In the genomic region with DNA sequence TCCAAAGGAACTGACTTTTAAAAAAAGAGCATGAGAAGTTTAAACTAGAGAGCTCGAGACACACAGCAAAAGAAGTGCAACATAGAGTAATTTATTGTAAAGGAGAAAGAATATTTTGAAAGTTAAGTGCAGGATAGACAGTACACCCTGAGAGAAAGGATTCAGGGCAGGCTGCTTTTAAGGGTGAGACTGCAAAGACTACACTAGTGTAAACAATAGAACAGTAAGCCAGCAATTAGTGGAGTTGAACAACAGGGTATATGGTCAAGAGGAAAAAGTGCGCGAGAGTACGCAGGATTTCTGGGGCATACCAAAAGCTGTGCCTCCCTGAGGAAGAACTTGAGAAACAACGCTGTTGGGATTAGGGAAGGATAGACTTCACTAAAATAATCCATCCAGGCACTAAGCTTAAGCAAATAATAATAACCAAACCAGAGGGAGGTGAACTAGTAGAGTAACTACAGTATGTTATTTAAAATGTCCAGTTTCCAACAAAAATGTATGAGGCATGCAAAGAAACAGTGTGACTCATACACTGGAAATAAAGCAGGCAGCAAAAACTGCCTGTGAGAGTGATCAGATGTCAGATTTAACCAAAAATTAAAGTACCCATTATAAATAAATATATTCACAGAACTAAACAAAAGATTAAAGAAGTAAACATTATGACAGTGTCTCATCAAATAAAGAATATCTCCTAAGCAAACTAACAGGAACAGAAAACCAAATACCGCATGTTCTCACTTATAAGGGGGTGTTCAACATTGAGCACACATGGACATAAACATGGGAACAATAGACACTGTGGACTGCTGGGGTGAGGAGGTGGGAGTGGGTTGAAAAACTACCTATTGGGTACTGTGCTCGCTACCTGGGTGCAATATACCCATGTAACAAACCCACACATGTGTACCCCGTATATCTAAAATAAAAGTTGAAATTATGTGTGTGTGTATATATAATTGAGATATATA, we compare ENCODE assay signal across 14 cellular contexts. TPM values are rescaled to one million over a fixed set of nuclear protein-coding genes. Genes with fewer than 3 reads are reported as not detected.
DNase-seq lines count a peak whose midpoint lies in the region; ATAC-seq, FAIRE-seq and TF ChIP-seq lines count a peak whose summit lies in the region.
"Had no signal": no experiment of that assay in that cellular context is flagged by ENCODE, and none has a peak within 500 bp of the region (broad histone marks: within the 10 kb centered on the region; RNA-seq: fewer than 3 reads in every experiment).

No MANE protein-coding gene starts in this region.

- no peaks in the 10 kb centered on the region for H3K27me3 Mint-ChIP-seq in stimulated activated naive B cell treated with anti-CD40 and anti-IgM and Interleukin-4, amounts not matched to agents 10 μg/mL and 1 μg/mL and 100 μg/mL, for 72 hours
- H3K27me3 Mint-ChIP-seq: CD4-positive, alpha-beta T cell had no signal

- H3K4me3 ChIP-seq in AG04450 (ENCODE audit: low read depth, low read length) (no peak overlapping the region), adipocyte (ENCODE audit: low read length) (no peak overlapping the region)
- H3K4me3 ChIP-seq: body of pancreas had no signal

- TF ChIP-seq POLR2A in GM12892 (IDR thresholded peaks at IDR 0.05; ENCODE audit: low read depth, low read length): no peak

- no peaks in the 10 kb centered on the region for H3K27me3 ChIP-seq in AG04450 (ENCODE audit: control insufficient read depth, insufficient read depth, low read length)
- H3K27me3 ChIP-seq in adipocyte (replicated peaks; ENCODE audit: control insufficient read depth, insufficient read depth, low read length): no peaks in the 10 kb centered on the region
- H3K27me3 ChIP-seq: body of pancreas had no signal

- peaks cover 27 to 43% of the 10 kb centered on the region in 2 donors for H3K36me3 Mint-ChIP-seq in stimulated activated naive B cell treated with anti-CD40 and anti-IgM and Interleukin-4, amounts not matched to agents 10 μg/mL and 1 μg/mL and 100 μg/mL, for 72 hours

- DNase-seq in AG04450 (ENCODE audit: low read depth, low spot score) (peak; percentile 11), GM12892 (ENCODE audit: insufficient read length) (no peak), adipocyte (ENCODE audit: low read depth) (peak; percentile 65), iris pigment epithelial cell (ENCODE audit: low read depth) (peak; percentile 59), NCI-H2196 (lab: John Stamatoyannopoulos, UW; ENCODE audit: unreplicated experiment) (no peak)
- DNase-seq in stimulated activated naive B cell treated with anti-CD40 and anti-IgM and Interleukin-4, amounts not matched to agents 10 μg/mL and 1 μg/mL and 100 μg/mL, for 72 hours: no peak
- no peak for DNase-seq in stimulated activated CD8-positive, alpha-beta memory T cell treated with anti-CD3 and anti-CD28 coated beads, Interleukin-4, amount 100 ng/mL, for 48 hours
- DNase-seq: activated CD8-positive, alpha-beta memory T cell treated with anti-CD3 and anti-CD28 coated beads, Interleukin-2, amount 50 U/mL, for 48 hours; body of pancreas; CD4-positive, alpha-beta T cell; immature natural killer cell; Kasumi-1 had no signal

- POLR2A ChIA-PET in AG04450 (lab: Yijun Ruan, JAX): no interaction called here

- H3K9me3 ChIP-seq in AG04450 (ENCODE audit: control insufficient read depth, insufficient read depth, low read length) (peaks cover 5% of the 10 kb centered on the region; the same call in 1 of the 2 replicates), adipocyte (ENCODE audit: control insufficient read depth, low read length) (peaks cover 12% of the 10 kb centered on the region)

- peaks cover 11 to 15% of the 10 kb centered on the region in 2 donors for H3K9me3 Mint-ChIP-seq in stimulated activated naive B cell treated with anti-CD40 and anti-IgM and Interleukin-4, amounts not matched to agents 10 μg/mL and 1 μg/mL and 100 μg/mL, for 72 hours

- peak overlapping the region; percentile 31 for H3K27ac ChIP-seq in AG04450 (ENCODE audit: low read depth, low read length)
- H3K27ac ChIP-seq: body of pancreas, epithelial cell of prostate had no signal

- no peak overlapping the region for H3K27ac Mint-ChIP-seq in stimulated activated naive B cell treated with anti-CD40 and anti-IgM and Interleukin-4, amounts not matched to agents 10 μg/mL and 1 μg/mL and 100 μg/mL, for 72 hours
- H3K27ac Mint-ChIP-seq: CD4-positive, alpha-beta T cell had no signal

- H3K9ac ChIP-seq in adipocyte (ENCODE audit: low read length): no peak overlapping the region

- H3K4me1 ChIP-seq in adipocyte (ENCODE audit: control insufficient read depth, insufficient read depth, low read length): peaks cover 6% of the 10 kb centered on the region
- H3K4me1 ChIP-seq: body of pancreas had no signal

- CTCF ChIA-PET in AG04450 (lab: Charles Lee): no interaction called here

- peaks cover 22% of the 10 kb centered on the region for H3K36me3 ChIP-seq in adipocyte (ENCODE audit: control insufficient read depth, insufficient read depth, low read length, severe bottlenecking)

- TF ChIP-seq CTCF in AG04450 (IDR thresholded peaks at IDR 0.05; ENCODE audit: low read depth, low read length): no peak

- H3K4me1 Mint-ChIP-seq in stimulated activated naive B cell treated with anti-CD40 and anti-IgM and Interleukin-4, amounts not matched to agents 10 μg/mL and 1 μg/mL and 100 μg/mL, for 72 hours: no peaks in the 10 kb centered on the region

- H3K4me3 Mint-ChIP-seq in stimulated activated naive B cell treated with anti-CD40 and anti-IgM and Interleukin-4, amounts not matched to agents 10 μg/mL and 1 μg/mL and 100 μg/mL, for 72 hours: no peak overlapping the region
- H3K4me3 Mint-ChIP-seq: CD4-positive, alpha-beta T cell; immature natural killer cell had no signal

- FAIRE-seq in GM12892 (lab: Jason Lieb, UNC): peak; percentile 33

- no peak for ATAC-seq in GM19455 (IDR thresholded peaks at IDR 0.05; ENCODE audit: unreplicated experiment)
- ATAC-seq in stimulated activated naive B cell treated with anti-CD40 and anti-IgM and Interleukin-4, amounts not matched to agents 10 μg/mL and 1 μg/mL and 100 μg/mL, for 72 hours (replicated peaks): no peak
- ATAC-seq: body of pancreas had no signal

RNA-seq across cellular contexts. Expression of gene EMILIN2, which starts 40.5 kb away (rescaled TPM):
- 1.2 and 1.4 TPM in 2 replicates for polyA plus RNA-seq in AG04450 (2011; rRNA removed)
- polyA minus RNA-seq in AG04450 (2011; rRNA and poly(A)+ RNA removed): 0.78 and 1.1 TPM in 2 replicates
- 3.8 TPM for polyA plus RNA-seq in GM12892 (2012; ENCODE audit: missing spikeins)

Comparison
In these comparisons a context has a peak if more than half of its experiments do, and no peak if none do; other contexts are left out.
1. DNase-seq: peak in AG04450 (single experiment), adipocyte (single experiment) and iris pigment epithelial cell (single experiment); none in GM12892 (single experiment), NCI-H2196 (single experiment), stimulated activated naive B cell treated with anti-CD40 and anti-IgM and Interleukin-4, amounts not matched to agents 10 μg/mL and 1 μg/mL and 100 μg/mL, for 72 hours (single experiment) and stimulated activated CD8-positive, alpha-beta memory T cell treated with anti-CD3 and anti-CD28 coated beads, Interleukin-4, amount 100 ng/mL, for 48 hours (single experiment).